8 cellular contexts compared by ENCODE assay signal in genomic region chr22:43090130-43090789, GRCh38. TPM values are rescaled to one million over a fixed set of nuclear protein-coding genes. Genes with fewer than 3 reads are reported as not detected.
DNase-seq lines count a peak whose midpoint lies in the region; ATAC-seq, FAIRE-seq and TF ChIP-seq lines count a peak whose summit lies in the region.

No MANE protein-coding gene starts in this region.

- peaks cover 3% of the 10 kb centered on the region for H3K27me3 Mint-ChIP-seq in activated CD8-positive, alpha-beta T cell treated with anti-CD3 and anti-CD28 coated beads, Interleukin-2, amount 10 ng/mL, durations not matched to agents 7 days and 5 days (ENCODE audit: low read depth)
- H3K27me3 Mint-ChIP-seq in nephron (ENCODE audit: low read depth), result no peaks in the 10 kb centered on the region

- FAIRE-seq in urothelium cell line (lab: Jason Lieb, UNC), result peak; percentile 40

- H3K36me3 ChIP-seq in HAP-1 (replicated peaks), result no peaks in the 10 kb centered on the region
- H3K36me3 ChIP-seq in esophagus muscularis mucosa, result peaks cover 0 to 6% (median 0%) of the 10 kb centered on the region in 4 donors

- DNase-seq in CD1c-positive myeloid dendritic cell (ENCODE audit: extremely low spot score) (peak; percentile 90), HAP-1 (ENCODE audit: low spot score in 2 of 2) (peak; percentile 70), NCI-H82 (lab: John Stamatoyannopoulos, UW) (peak; percentile 83), esophagus muscularis mucosa (ENCODE audit: extremely low spot score) (no peak), urothelium cell line (ENCODE audit: low spot score) (peak; percentile 79)
- peak; percentile 73 for DNase-seq in activated CD8-positive, alpha-beta T cell treated with anti-CD3 and anti-CD28 coated beads, Interleukin-2, amount 10 ng/mL, durations not matched to agents 7 days and 5 days

- POLR2A ChIA-PET in activated CD8-positive, alpha-beta T cell treated with anti-CD3 and anti-CD28 coated beads, Interleukin-2, amount 10 ng/mL, durations not matched to agents 7 days and 5 days (lab: Charles Lee), result interaction anchor here (0.7 to 1.3 kb wide), 4 partner anchors 20 to 476 kb away, joined by 3 to 6 read pairs (median 4); partner anchors contain the start of genes BIK and POLDIP3

- peaks cover 9% of the 10 kb centered on the region for H3K36me3 Mint-ChIP-seq in activated CD8-positive, alpha-beta T cell treated with anti-CD3 and anti-CD28 coated beads, Interleukin-2, amount 10 ng/mL, durations not matched to agents 7 days and 5 days (ENCODE audit: low read depth)
- peaks cover 14% of the 10 kb centered on the region for H3K36me3 Mint-ChIP-seq in nephron (ENCODE audit: low read depth)

- TF ChIP-seq CTCF in esophagus muscularis mucosa (IDR thresholded peaks at IDR 0.05) (peak; percentile 21 to 42 (median 25)), nephron (IDR thresholded peaks at IDR 0.05; ENCODE audit: unreplicated experiment in 3 of 3) (peak; percentile 16 to 39 (median 30))

- H3K4me1 ChIP-seq in HAP-1 (peaks cover 4% of the 10 kb centered on the region; the same call in 1 of the 2 replicates), esophagus muscularis mucosa (peaks cover 15 to 16% (median 16%) of the 10 kb centered on the region in 4 donors)

- no peak for TF ChIP-seq EP300 in esophagus muscularis mucosa (IDR thresholded peaks at IDR 0.05)

- peak overlapping the region; percentile 86 for H3K4me3 Mint-ChIP-seq in activated CD8-positive, alpha-beta T cell treated with anti-CD3 and anti-CD28 coated beads, Interleukin-2, amount 10 ng/mL, durations not matched to agents 7 days and 5 days
- H3K4me3 Mint-ChIP-seq in nephron, result peak overlapping the region; percentile 79 to 94 (median 90)

- H3K9me3 ChIP-seq in HAP-1 (no peaks in the 10 kb centered on the region), esophagus muscularis mucosa (no peaks in the 10 kb centered on the region)

- H3K4me3 ChIP-seq in HAP-1, result no peak overlapping the region
- no peak overlapping the region for H3K4me3 ChIP-seq in esophagus muscularis mucosa

- H3K27me3 ChIP-seq in HAP-1 (ENCODE audit: low read depth), result no peaks in the 10 kb centered on the region
- H3K27me3 ChIP-seq in esophagus muscularis mucosa, result no peaks in the 10 kb centered on the region

- peaks cover 30% of the 10 kb centered on the region for H3K4me1 Mint-ChIP-seq in activated CD8-positive, alpha-beta T cell treated with anti-CD3 and anti-CD28 coated beads, Interleukin-2, amount 10 ng/mL, durations not matched to agents 7 days and 5 days (ENCODE audit: low read depth)
- H3K4me1 Mint-ChIP-seq in nephron, result peaks cover 4% of the 10 kb centered on the region

- ATAC-seq in activated CD8-positive, alpha-beta T cell treated with anti-CD3 and anti-CD28 coated beads, Interleukin-2, amount 10 ng/mL, durations not matched to agents 7 days and 5 days, result peak; percentile 27
- no peak for ATAC-seq in GM18519 (IDR thresholded peaks at IDR 0.05; ENCODE audit: low FRiP score, unreplicated experiment)

- in situ Hi-C loops in HAP-1 (cut with MboI; ENCODE audit: low sequenced_read_pairs), result no loop called here

- H3K27ac ChIP-seq in esophagus muscularis mucosa (replicated peaks in 1 of 4), result peak overlapping the region in 2 of 4 donors; percentile 50 to 74

- intact Hi-C loops in esophagus muscularis mucosa (cut with DNase I), result no loop called here

- H3K27ac Mint-ChIP-seq in activated CD8-positive, alpha-beta T cell treated with anti-CD3 and anti-CD28 coated beads, Interleukin-2, amount 10 ng/mL, durations not matched to agents 7 days and 5 days, result peak overlapping the region; percentile 39
- peak overlapping the region in 2 of 3 experiments; percentile 1 to 21 for H3K27ac Mint-ChIP-seq in nephron

- no peak for TF ChIP-seq POLR2A in esophagus muscularis mucosa (IDR thresholded peaks at IDR 0.05; ENCODE audit: low read depth)

- CTCF ChIA-PET in activated CD8-positive, alpha-beta T cell treated with anti-CD3 and anti-CD28 coated beads, Interleukin-2, amount 10 ng/mL, durations not matched to agents 7 days and 5 days (lab: Charles Lee), result interaction anchor here (0.7 to 1.6 kb wide), 11 partner anchors 11 to 508 kb away, joined by 3 to 7 read pairs (median 3); partner anchors contain the start of gene BIK

- no peaks in the 10 kb centered on the region for H3K9me3 Mint-ChIP-seq in activated CD8-positive, alpha-beta T cell treated with anti-CD3 and anti-CD28 coated beads, Interleukin-2, amount 10 ng/mL, durations not matched to agents 7 days and 5 days (ENCODE audit: insufficient read depth)
- no peaks in the 10 kb centered on the region for H3K9me3 Mint-ChIP-seq in nephron

- WGBS in esophagus muscularis mucosa, result 47% methylated on average over 6 of the region's 6 CpGs

RNA-seq across cellular contexts. Expression of gene TTLL1, which starts 1.1 kb away (rescaled TPM):
- 1 to 10 TPM; 8.0 to 8.7 TPM for total RNA-seq in activated CD8-positive, alpha-beta T cell treated with anti-CD3 and anti-CD28 coated beads, Interleukin-2, amount 10 ng/mL, durations not matched to agents 7 days and 5 days
- 1 to 10 TPM; 2.8 to 7.3 (median 4.1) TPM for total RNA-seq in esophagus muscularis mucosa

RNA-seq across cellular contexts. Expression of gene BIK, which starts 20.3 kb away (rescaled TPM):
- total RNA-seq in activated CD8-positive, alpha-beta T cell treated with anti-CD3 and anti-CD28 coated beads, Interleukin-2, amount 10 ng/mL, durations not matched to agents 7 days and 5 days, result 1 to 10 TPM; 1.7 to 2.0 TPM
- total RNA-seq in esophagus muscularis mucosa, result under 1 TPM in 1 of 4 donors, not detected in 3; 0.32 TPM

RNA-seq across cellular contexts. Expression of gene MCAT, which starts 52.9 kb away (rescaled TPM):
- total RNA-seq in activated CD8-positive, alpha-beta T cell treated with anti-CD3 and anti-CD28 coated beads, Interleukin-2, amount 10 ng/mL, durations not matched to agents 7 days and 5 days, result 10 to 100 TPM; 10.9 to 11.6 TPM
- total RNA-seq in esophagus muscularis mucosa, result 10 to 100 TPM; 15.8 to 32.1 (median 22.7) TPM
